Comparison of ENCODE assay signal across 8 cellular contexts in genomic region chr11:561148-562003, GRCh38. TPM values are rescaled to one million over a fixed set of nuclear protein-coding genes. Genes with fewer than 3 reads are reported as not detected.
DNase-seq lines count a peak whose midpoint lies in the region; ATAC-seq and TF ChIP-seq lines count a peak whose summit lies in the region.

No MANE protein-coding gene starts in this region.

- H3K4me2 ChIP-seq in mammary epithelial cell (ENCODE audit: insufficient read depth, low read depth, low read length): peak overlapping the region; percentile 95

- peak overlapping the region; percentile 86 for H2AFZ ChIP-seq in mammary epithelial cell (ENCODE audit: low read depth, low read length)

- H3K27ac ChIP-seq in mammary epithelial cell (ENCODE audit: insufficient read depth, low read depth, low read length): peak overlapping the region; percentile 62
- H3K27ac ChIP-seq in lung (ENCODE audit: low read depth in 1 of 2, low read length in 1 of 2): peak overlapping the region; percentile 33 to 90
- peak overlapping the region; percentile 87 for H3K27ac ChIP-seq in urinary bladder (ENCODE audit: low read depth)

- peak overlapping the region; percentile 60 for H3K9ac ChIP-seq in mammary epithelial cell (ENCODE audit: insufficient read depth, low read length)

- BruUV-seq in mammary epithelial cell (replicated peaks; lab: Mats Ljungman, UMichigan): TSS peak; percentile 25

- CTCF ChIA-PET in mammary epithelial cell (lab: Charles Lee; ENCODE audit: low non-redundant PET): no interaction called here

- H4K20me1 ChIP-seq in mammary epithelial cell (ENCODE audit: insufficient read depth, low read length): no peaks in the 10 kb centered on the region

- peak; percentile 21 for ATAC-seq in HG02870 (IDR thresholded peaks at IDR 0.05; ENCODE audit: unreplicated experiment)
- peak; percentile 55 for ATAC-seq in lung (ENCODE audit: insufficient read depth, low FRiP score)

- peak overlapping the region; percentile 55 to 80 (median 69) for H3K4me3 ChIP-seq in mammary epithelial cell (replicated peaks in 1 of 3; ENCODE audit: insufficient read depth in 1 of 3, low read depth in 2 of 3, low read length in 3 of 3)
- peak overlapping the region; percentile 71 for H3K4me3 ChIP-seq in lung
- peak overlapping the region; percentile 67 for H3K4me3 ChIP-seq in urinary bladder (ENCODE audit: low read depth, low read length)

- in situ Hi-C loops in mammary epithelial cell (cut with MboI; ENCODE audit: low sequenced_read_pairs in 2 of 2): loop anchor here in 1 of 2 donors (25.0 kb wide), 1 partner anchor 201 kb away; no protein-coding TSS in a partner anchor

- peak; percentile 41 for DNase-seq in stimulated activated CD4-positive, alpha-beta T cell treated with anti-CD3 and anti-CD28 coated beads, Interleukin-15, amount 100 ng/mL, for 24 hours
- no peak for DNase-seq in stimulated activated CD4-positive, alpha-beta T cell treated with anti-CD3 and anti-CD28 coated beads, Interleukin-2, amount 100 ng/mL, for 24 hours
- DNase-seq in NCI-H69 (lab: John Stamatoyannopoulos, UW) (peak; percentile 59), mammary epithelial cell (peak; percentile 68), lung (ENCODE audit: low spot score) (peak; percentile 88), pons (ENCODE audit: low spot score) (no peak)

- WGBS in mammary epithelial cell (ENCODE audit: low coverage, missing lambda C conversion rate): 16% methylated on average over 13 of the region's 67 CpGs
- 8 to 9% methylated on average over 53 to 67 of the region's 67 CpGs for WGBS in lung, 2 donors
- WGBS in urinary bladder: 9% methylated on average over 67 of the region's 67 CpGs

- H3K9me3 ChIP-seq in mammary epithelial cell (replicated peaks; ENCODE audit: insufficient read depth, low read length): no peaks in the 10 kb centered on the region
- no peaks in the 10 kb centered on the region for H3K9me3 ChIP-seq in lung (ENCODE audit: control insufficient read depth in 2 of 2, insufficient read depth in 1 of 2, low read length in 1 of 2)

- H3K4me1 ChIP-seq in mammary epithelial cell (ENCODE audit: insufficient read depth, low read length) (peaks cover 38% of the 10 kb centered on the region), lung (ENCODE audit: control insufficient read depth in 2 of 2, insufficient read depth in 2 of 2, low read length in 2 of 2) (peaks cover 0 to 4% of the 10 kb centered on the region in 2 donors), urinary bladder (ENCODE audit: insufficient read depth) (no peaks in the 10 kb centered on the region)

- H3K36me3 ChIP-seq in mammary epithelial cell (ENCODE audit: insufficient read depth, low read length): no peaks in the 10 kb centered on the region
- H3K36me3 ChIP-seq in lung (ENCODE audit: control insufficient read depth in 2 of 2, insufficient read depth in 2 of 2, low read length in 2 of 2): peaks cover 0 to 13% of the 10 kb centered on the region in 2 donors
- H3K36me3 ChIP-seq in urinary bladder (ENCODE audit: insufficient read depth): no peaks in the 10 kb centered on the region

- H3K79me2 ChIP-seq in mammary epithelial cell (ENCODE audit: insufficient read depth, low read length): peaks cover 37% of the 10 kb centered on the region

- H3K27me3 ChIP-seq in mammary epithelial cell (ENCODE audit: insufficient read depth, low read length): no peaks in the 10 kb centered on the region
- no peaks in the 10 kb centered on the region for H3K27me3 ChIP-seq in lung (ENCODE audit: control insufficient read depth, insufficient read depth)

- intact Hi-C loops in mammary epithelial cell (cut with micrococcal nuclease): loop anchor here (10.0 kb wide), 1 partner anchor 233 kb away; the partner anchor contains the start of genes CEND1 and SLC25A22

- dilution Hi-C loops in mammary epithelial cell (cut with HindIII; ENCODE audit: low sequenced_read_pairs): no loop called here

- TF ChIP-seq CTCF in mammary epithelial cell (conservative IDR thresholded peaks at IDR 0.05 in 1 of 2, IDR thresholded peaks at IDR 0.05 in 1 of 2; ENCODE audit: extremely low read depth in 1 of 2, insufficient read depth in 1 of 2, low read depth in 1 of 2, low read length in 2 of 2) (no peak), lung (IDR thresholded peaks at IDR 0.05; ENCODE audit: control extremely low read depth, extremely low read depth) (no peak)

RNA-seq across cellular contexts. Expression of gene RASSF7, which starts 0.6 kb away (rescaled TPM):
- total RNA-seq in mammary epithelial cell: 10 to 100 TPM; 33.3 to 36.1 TPM
- polyA plus RNA-seq in mammary epithelial cell: 35.2 TPM
- polyA minus RNA-seq in mammary epithelial cell: 4.6 TPM
- 10 to 100 TPM; 53.5 to 79.4 TPM for total RNA-seq in lung
- 100 to 1,000 TPM in 1 of 2 donors, 10 to 100 TPM in 1; 47.9 to 153 TPM for polyA plus RNA-seq in lung
- total RNA-seq in urinary bladder: 3.3 TPM
- 13.8 TPM for polyA plus RNA-seq in urinary bladder

RNA-seq across cellular contexts. Expression of gene LMNTD2, which starts 0.8 kb away (rescaled TPM):
- 1 to 10 TPM; 2.3 to 7.6 TPM for total RNA-seq in mammary epithelial cell
- 1.8 TPM for polyA plus RNA-seq in mammary epithelial cell
- not detected for polyA minus RNA-seq in mammary epithelial cell
- 1 to 10 TPM; 3.0 to 9.7 TPM for total RNA-seq in lung
- 1 to 10 TPM; 2.3 to 4.6 TPM for polyA plus RNA-seq in lung
- 0.37 TPM for total RNA-seq in urinary bladder
- polyA plus RNA-seq in urinary bladder: 1.2 TPM

RNA-seq across cellular contexts. Expression of gene PHRF1, which starts 14.9 kb away (rescaled TPM):
- total RNA-seq in mammary epithelial cell (10 to 100 TPM; 20.8 to 41.4 TPM), lung (10 to 100 TPM; 23.2 to 39.3 TPM), urinary bladder (16.5 TPM)
- polyA plus RNA-seq in mammary epithelial cell (15.6 TPM), lung (10 to 100 TPM; 16.3 to 23.7 TPM), urinary bladder (21.1 TPM)
- polyA minus RNA-seq in mammary epithelial cell: 18.6 TPM

RNA-seq across cellular contexts. Expression of gene LRRC56, which starts 24.0 kb away (rescaled TPM):
- 1 to 10 TPM in 1 of 2 donors, under 1 TPM in 1; 0.50 to 1.2 TPM for total RNA-seq in mammary epithelial cell
- 0.35 TPM for polyA plus RNA-seq in mammary epithelial cell
- polyA minus RNA-seq in mammary epithelial cell: not detected
- total RNA-seq in lung: 10 to 100 TPM in 1 of 2 donors, 1 to 10 TPM in 1; 3.4 to 11.7 TPM
- 1 to 10 TPM; 3.8 to 5.7 TPM for polyA plus RNA-seq in lung
- total RNA-seq in urinary bladder: 0.90 TPM
- polyA plus RNA-seq in urinary bladder: 0.96 TPM

RNA-seq across cellular contexts. Expression of gene HRAS, which starts 26.0 kb away (rescaled TPM):
- 100 to 1,000 TPM in 1 of 2 donors, 10 to 100 TPM in 1; 36.5 to 194 TPM for total RNA-seq in mammary epithelial cell
- polyA plus RNA-seq in mammary epithelial cell: 230 TPM
- 165 TPM for polyA minus RNA-seq in mammary epithelial cell
- 10 to 100 TPM; 20.5 to 73.5 TPM for total RNA-seq in lung
- polyA plus RNA-seq in lung: 100 to 1,000 TPM in 1 of 2 donors, 10 to 100 TPM in 1; 65.8 to 133 TPM
- total RNA-seq in urinary bladder: 8.7 TPM
- 79.0 TPM for polyA plus RNA-seq in urinary bladder

Comparison
In these comparisons a context has a peak if more than half of its experiments do, and no peak if none do; other contexts are left out.
1. DNase-seq: peak in stimulated activated CD4-positive, alpha-beta T cell treated with anti-CD3 and anti-CD28 coated beads, Interleukin-15, amount 100 ng/mL, for 24 hours (single experiment), NCI-H69 (single experiment), mammary epithelial cell (single experiment) and lung (single experiment); none in stimulated activated CD4-positive, alpha-beta T cell treated with anti-CD3 and anti-CD28 coated beads, Interleukin-2, amount 100 ng/mL, for 24 hours (0 of 2) and pons (single experiment).
2. Peak in every context shown above with its lines, with median percentiles within 50 percentile points of each other: H3K27ac ChIP-seq and H3K4me3 ChIP-seq.